In the genomic region with DNA sequence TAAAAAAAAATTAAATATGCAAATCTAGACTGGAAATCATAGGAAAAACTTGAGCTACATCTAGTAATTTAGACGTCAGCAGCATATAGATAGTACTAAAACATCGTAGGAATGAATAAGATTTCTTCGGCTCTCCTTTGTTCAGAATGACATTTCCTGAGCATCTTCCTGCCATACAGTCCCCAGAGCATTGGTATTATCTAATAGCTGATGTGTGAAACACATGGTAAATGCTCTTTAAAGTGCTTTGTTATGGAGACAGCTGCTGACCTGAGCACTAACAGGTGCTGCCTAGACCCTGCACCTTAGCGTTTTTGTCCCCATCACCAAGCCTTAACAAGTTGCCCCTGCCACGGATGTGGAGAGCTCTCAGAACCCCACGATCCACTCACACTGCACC, we compare ENCODE assay signal across 8 cellular contexts.
"Had no signal": no experiment of that assay in that cellular context is flagged by ENCODE, and none has a peak within 500 bp of the region (broad histone marks: within the 10 kb centered on the region; RNA-seq: fewer than 3 reads in every experiment).

No MANE protein-coding gene starts in this region.

- H3K36me3 Mint-ChIP-seq: IgD-negative memory B cell had no signal

- H3K4me1 Mint-ChIP-seq: IgD-negative memory B cell had no signal

- H3K4me3 ChIP-seq: GM23248, HAP-1 had no signal

- H3K27me3 Mint-ChIP-seq: IgD-negative memory B cell had no signal

- H3K9ac ChIP-seq: GM23248 had no signal

- H3K27ac ChIP-seq: GM23248, HL-60 had no signal

- H3K36me3 ChIP-seq: HAP-1 had no signal

- DNase-seq: GM23248, GOT3, H7, HFFc6, KBM-7 had no signal

- H3K27ac Mint-ChIP-seq: HFFc6, IgD-negative memory B cell had no signal

- H3K4me3 Mint-ChIP-seq: HFFc6, IgD-negative memory B cell had no signal

- H3K9me3 ChIP-seq: HAP-1 had no signal
